Comparison of ENCODE assay signal across 5 cellular contexts in genomic region chr17:70581459-70581858, GRCh38.
"Had no signal": no experiment of that assay in that cellular context is flagged by ENCODE, and none has a peak within 500 bp of the region (broad histone marks: within the 10 kb centered on the region; RNA-seq: fewer than 3 reads in every experiment).

No MANE protein-coding gene starts in this region.

- H3K4me3 Mint-ChIP-seq: GM23338, H9 had no signal

- H3K4me3 ChIP-seq: GM23338, K562 had no signal

- DNase-seq: H9, HCEC 1CT, IMR-90 had no signal

- H2AFZ ChIP-seq: GM23338 had no signal

- H3K4me2 ChIP-seq: GM23338 had no signal

- ATAC-seq: GM23338, K562 had no signal

- H3K4me1 Mint-ChIP-seq: GM23338 had no signal

- H3K27ac Mint-ChIP-seq: GM23338, H9 had no signal
